ENCODE assay signal across 25 cellular contexts in the genomic region with DNA sequence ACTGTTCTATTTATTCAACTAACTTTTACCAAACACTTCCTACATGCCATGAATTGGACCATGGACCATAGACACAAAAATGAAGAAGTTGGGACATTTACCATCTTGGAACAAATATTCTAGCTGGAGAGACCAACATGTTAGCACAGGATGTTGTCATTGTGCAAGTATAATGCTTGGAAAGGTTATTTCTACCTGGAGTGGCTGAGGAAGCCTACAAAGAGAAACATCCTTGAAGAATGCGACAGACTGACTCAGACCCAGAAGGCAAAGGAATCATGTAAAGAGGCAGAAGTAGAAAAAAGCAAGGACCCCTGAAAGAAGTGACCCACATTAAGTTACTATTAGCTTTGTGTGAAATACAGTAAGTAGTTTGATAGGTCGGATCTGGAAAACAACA.
"Had no signal": no experiment of that assay in that cellular context is flagged by ENCODE, and none has a peak within 500 bp of the region (broad histone marks: within the 10 kb centered on the region; RNA-seq: fewer than 3 reads in every experiment).

No MANE protein-coding gene starts in this region.

- H3K27me3 ChIP-seq: colonic mucosa, esophagus squamous epithelium, gastrocnemius medialis had no signal

- DNase-seq: colonic mucosa; cortex of kidney; effector CD8-positive, alpha-beta T cell; effector memory CD8-positive, alpha-beta T cell; endodermal cell; erythroblast; esophagus squamous epithelium; foreskin fibroblast; foreskin melanocyte; gastrocnemius medialis; glutamatergic neuron; head of caudate nucleus; heart right ventricle; hippocampal formation; left cardiac atrium; left ventricle myocardium inferior; mesenchymal stem cell; mucosa of descending colon; naive B cell; naive thymus-derived CD8-positive, alpha-beta T cell had no signal

- H3K4me3 ChIP-seq: colonic mucosa, esophagus squamous epithelium, gastrocnemius medialis, heart right ventricle, left ventricle myocardium inferior, mucosa of descending colon had no signal

- FAIRE-seq: endometrium, islet of Langerhans, keratinocyte had no signal

- H3K27ac ChIP-seq: colonic mucosa, epithelial cell of prostate, esophagus squamous epithelium, gastrocnemius medialis, heart right ventricle, left ventricle myocardium inferior had no signal

- H3K36me3 ChIP-seq: colonic mucosa, esophagus squamous epithelium, gastrocnemius medialis, heart right ventricle, left ventricle myocardium inferior had no signal

- H3K4me1 ChIP-seq: colonic mucosa, esophagus squamous epithelium, gastrocnemius medialis, heart right ventricle, left ventricle myocardium inferior had no signal

- H3K9me3 ChIP-seq: colonic mucosa, esophagus squamous epithelium, gastrocnemius medialis, mucosa of descending colon had no signal

- ATAC-seq: effector memory CD8-positive, alpha-beta T cell; esophagus mucosa; gastrocnemius medialis; heart right ventricle; left cardiac atrium; mucosa of descending colon; naive thymus-derived CD8-positive, alpha-beta T cell had no signal
